In genomic region chr20:7113577-7114466, GRCh38 we compare ENCODE assay signal across 8 cellular contexts.
DNase-seq lines count a peak whose midpoint lies in the region; ATAC-seq and TF ChIP-seq lines count a peak whose summit lies in the region.

No MANE protein-coding gene starts in this region.

- H3K4me3 ChIP-seq in testis: no peak overlapping the region

- no peak for TF ChIP-seq POLR2A in testis (IDR thresholded peaks at IDR 0.05)

- no peaks in the 10 kb centered on the region for H3K4me1 ChIP-seq in testis

- WGBS in testis, 2 donors: 48 to 55% methylated on average over 14 of the region's 14 CpGs

- intact Hi-C loops in left ventricle myocardium superior (cut with micrococcal nuclease) (loop anchor here (5.0 kb wide), 2 partner anchors 48 to 168 kb away; no protein-coding TSS in a partner anchor), testis (cut with DNase I; ENCODE audit: low total_unique reads) (no loop called here)

- H3K27me3 ChIP-seq in testis: no peaks in the 10 kb centered on the region

- H3K36me3 ChIP-seq in testis (ENCODE audit: low read depth, missing control alignments): no peaks in the 10 kb centered on the region

- H3K9me3 ChIP-seq in testis: no peaks in the 10 kb centered on the region

- ATAC-seq in left ventricle myocardium superior (peak; percentile 98), HG03095 (IDR thresholded peaks at IDR 0.05; ENCODE audit: unreplicated experiment) (no peak), HG02938 (IDR thresholded peaks at IDR 0.05; ENCODE audit: unreplicated experiment) (no peak)

- peak; percentile 36 for DNase-seq in DMS114 treated with DMSO at 0.1 percent for 48 hours (lab: John Stamatoyannopoulos, UW; ENCODE audit: unreplicated experiment)
- DNase-seq in HT1080 (ENCODE audit: low read depth): peak; percentile 50
- peak; percentile 87 for DNase-seq in SHP77 treated with DMSO at 0.1 percent for 48 hours (lab: John Stamatoyannopoulos, UW)
- peak; percentile 57 for DNase-seq in left ventricle myocardium superior
- DNase-seq in testis: peak; percentile 65
- no peak for DNase-seq in stimulated activated CD4-positive, alpha-beta T cell treated with anti-CD3 and anti-CD28 coated beads, Interleukin-15, amount 100 ng/mL, for 24 hours

- H3K27ac ChIP-seq in testis: no peak overlapping the region

- TF ChIP-seq CTCF in testis (IDR thresholded peaks at IDR 0.05): peak in 1 of 3 experiments; percentile 11
